In the genomic region with DNA sequence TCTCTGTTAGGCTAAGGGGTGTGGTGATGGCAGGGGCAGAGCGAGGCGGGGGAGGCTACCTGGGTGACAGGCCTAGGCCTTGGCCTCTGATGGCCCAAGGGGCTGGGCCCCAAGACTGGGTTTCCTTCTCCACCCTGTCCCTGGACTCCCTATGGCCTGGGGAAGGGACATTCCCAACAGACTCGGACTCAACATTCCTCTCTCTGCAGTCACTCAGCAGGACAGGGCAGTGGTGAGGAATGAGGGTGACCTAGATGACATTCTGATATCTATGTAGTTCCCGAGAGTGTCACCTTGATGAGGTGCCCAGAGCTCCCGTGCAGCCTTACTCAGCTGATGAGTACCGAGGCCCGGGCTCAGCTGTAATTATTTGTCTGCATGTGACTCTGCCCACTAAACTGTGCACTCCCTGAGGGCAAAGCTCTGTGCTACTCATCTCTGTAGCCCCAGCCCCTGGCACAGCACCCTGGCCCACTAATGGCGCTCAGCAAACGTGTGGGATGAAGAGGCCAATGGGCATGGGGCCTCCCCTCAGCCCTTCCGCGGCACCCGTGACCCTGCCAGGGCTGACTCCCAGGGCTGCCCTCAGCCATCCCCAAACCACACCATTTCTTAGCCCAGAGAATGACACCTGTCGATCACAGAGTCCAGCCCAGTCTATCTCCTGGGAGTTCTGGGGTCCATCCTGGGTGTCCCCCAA, we compare ENCODE assay signal across 11 cellular contexts. TPM values are rescaled to one million over a fixed set of nuclear protein-coding genes. Genes with fewer than 3 reads are reported as not detected.
DNase-seq lines count a peak whose midpoint lies in the region; ATAC-seq and TF ChIP-seq lines count a peak whose summit lies in the region.
"Had no signal": no experiment of that assay in that cellular context is flagged by ENCODE, and none has a peak within 500 bp of the region (broad histone marks: within the 10 kb centered on the region; RNA-seq: fewer than 3 reads in every experiment).

No MANE protein-coding gene starts in this region.

- POLR2A ChIA-PET in T-cell (lab: Charles Lee), result no interaction called here

- DNase-seq in EL, result peak; percentile 53
- no peak for DNase-seq in T-cell
- DNase-seq in hepatic stellate cell (ENCODE audit: low spot score), result peak; percentile 60
- DNase-seq in retinal pigment epithelial cell (ENCODE audit: low read depth), result no peak
- DNase-seq in NCI-H2081 treated with DMSO at 0.1 percent for 48 hours (lab: John Stamatoyannopoulos, UW), result no peak
- DNase-seq in mucosa of gallbladder (ENCODE audit: low spot score), result no peak
- DNase-seq: activated CD4-positive, alpha-beta T cell treated with anti-CD3 and anti-CD28 coated beads, Interleukin-2, amount 10 ng/mL, durations not matched to agents 7 days and 5 days; H9 had no signal

- peak overlapping the region in 2 of 3 donors; percentile 9 to 46 for H3K4me3 Mint-ChIP-seq in T-cell

- peaks cover 4 to 8% (median 8%) of the 10 kb centered on the region in 3 donors for H3K4me1 Mint-ChIP-seq in T-cell

- H3K27ac Mint-ChIP-seq in T-cell, result peak overlapping the region in 1 of 2 donors; percentile 39
- H3K27ac Mint-ChIP-seq: activated CD4-positive, alpha-beta T cell treated with anti-CD3 and anti-CD28 coated beads, Interleukin-2, amount 10 ng/mL, durations not matched to agents 7 days and 5 days had no signal

- H3K9me3 Mint-ChIP-seq in T-cell, result no peaks in the 10 kb centered on the region
- H3K9me3 Mint-ChIP-seq: activated CD4-positive, alpha-beta T cell treated with anti-CD3 and anti-CD28 coated beads, Interleukin-2, amount 10 ng/mL, durations not matched to agents 7 days and 5 days had no signal

- TF ChIP-seq CTCF in retinal pigment epithelial cell (conservative IDR thresholded peaks at IDR 0.05; ENCODE audit: low read depth, low read length), result no peak

- H3K4me3 ChIP-seq in retinal pigment epithelial cell (ENCODE audit: low read length), result peak overlapping the region; percentile 84
- H3K4me3 ChIP-seq: Peyer's patch had no signal

- H3K36me3 Mint-ChIP-seq in T-cell, result no peaks in the 10 kb centered on the region

- ATAC-seq in T-cell (replicated peaks in 1 of 4) (no peak), HG02970 (IDR thresholded peaks at IDR 0.05; ENCODE audit: low FRiP score, unreplicated experiment) (no peak), GM18505 (IDR thresholded peaks at IDR 0.05; ENCODE audit: unreplicated experiment) (no peak)

- no peaks in the 10 kb centered on the region for H3K27me3 Mint-ChIP-seq in T-cell

- TF ChIP-seq POLR2A in GM18505 (IDR thresholded peaks at IDR 0.05; ENCODE audit: borderline replicate concordance, extremely low read depth, insufficient read depth, insufficient read length), result no peak

- CTCF ChIA-PET in T-cell (lab: Charles Lee), result no interaction called here

RNA-seq across cellular contexts. Expression of gene PLCD3, which starts 2.2 kb away (rescaled TPM):
- 1 to 10 TPM; 3.1 to 9.9 (median 4.8) TPM for total RNA-seq in T-cell
- total RNA-seq in mucosa of gallbladder, result 63.6 TPM

RNA-seq across cellular contexts. Expression of gene ACBD4, which starts 5.4 kb away (rescaled TPM):
- total RNA-seq in T-cell, result 10 to 100 TPM; 28.4 to 48.5 (median 38.9) TPM
- 29.8 TPM for total RNA-seq in mucosa of gallbladder

RNA-seq across cellular contexts. Expression of gene HEXIM1, which starts 18.2 kb away (rescaled TPM):
- 10 to 100 TPM; 32.3 to 55.9 (median 34.5) TPM for total RNA-seq in T-cell
- total RNA-seq in mucosa of gallbladder, result 62.5 TPM

RNA-seq across cellular contexts. Expression of gene HEXIM2, which starts 31.6 kb away (rescaled TPM):
- total RNA-seq in T-cell, result 1 to 10 TPM; 2.0 to 5.8 (median 3.3) TPM
- total RNA-seq in mucosa of gallbladder, result 14.9 TPM

Comparison
In these comparisons a context has a peak if more than half of its experiments do, and no peak if none do; other contexts are left out.
1. DNase-seq: peak in EL (single experiment) and hepatic stellate cell (single experiment); none in T-cell (0 of 34), retinal pigment epithelial cell (single experiment), NCI-H2081 treated with DMSO at 0.1 percent for 48 hours (single experiment) and mucosa of gallbladder (single experiment).